ENCODE assay signal across 25 cellular contexts in the genomic region with DNA sequence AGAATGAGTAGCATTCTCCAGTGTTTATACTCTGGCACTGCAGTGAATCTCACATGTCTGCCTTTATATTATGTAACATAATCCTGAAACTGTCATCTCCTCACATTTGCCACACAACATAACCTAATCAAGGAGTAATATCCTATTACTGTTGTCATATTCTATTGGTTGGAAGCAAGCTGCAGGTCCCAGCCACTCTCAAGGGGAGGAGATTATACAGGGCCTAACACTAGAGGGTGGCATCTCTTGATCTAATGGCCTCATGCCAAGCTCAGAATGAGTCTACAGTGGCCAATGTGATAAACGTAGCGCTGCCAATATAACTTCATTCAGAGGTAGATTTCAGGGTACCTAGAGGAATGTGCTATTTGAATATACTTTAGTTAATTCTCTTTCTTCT.
DNase-seq lines count a peak whose midpoint lies in the region; ATAC-seq and TF ChIP-seq lines count a peak whose summit lies in the region.
"Had no signal": no experiment of that assay in that cellular context is flagged by ENCODE, and none has a peak within 500 bp of the region (broad histone marks: within the 10 kb centered on the region; RNA-seq: fewer than 3 reads in every experiment).

No MANE protein-coding gene starts in this region.

- no peaks in the 10 kb centered on the region for H3K27me3 Mint-ChIP-seq in endodermal cell (ENCODE audit: insufficient read depth)
- H3K27me3 Mint-ChIP-seq: CD4-positive, alpha-beta T cell; T-cell had no signal

- ATAC-seq in SK-N-SH treated with all-trans-retinoic acid at 6 μM for 48 hours = peak; percentile 76
- ATAC-seq in gastrocnemius medialis = no peak
- no peak for ATAC-seq in GM19455 (IDR thresholded peaks at IDR 0.05; ENCODE audit: unreplicated experiment)
- ATAC-seq: GM12878, T-cell had no signal

- peak; percentile 23 for DNase-seq in BE2C
- peak; percentile 70 for DNase-seq in NCI-H2029 (lab: John Stamatoyannopoulos, UW)
- peak; percentile 48 to 86 for DNase-seq in NCI-H524 (lab: John Stamatoyannopoulos, UW)
- no peak for DNase-seq in endodermal cell
- DNase-seq in gastrocnemius medialis = no peak
- no peak for DNase-seq in NCI-H446 treated with DMSO at 0.1 percent for 48 hours (lab: John Stamatoyannopoulos, UW)
- DNase-seq: CD4-positive, alpha-beta T cell; COR-L47; DMS 273 treated with DMSO at 0.1 percent for 48 hours; DMS79 treated with DMSO at 0.1 percent for 48 hours; H7; KBM-7; NCI-H1092; NCI-H1436; NCI-H187 treated with DMSO at 0.1 percent for 48 hours; NCI-H226; NCI-H526; NK-92 treated with Interleukin-12 subunit alpha and Interleukin-12 subunit beta, amount 100 ng/mL, for 24 hours; SHP77 treated with DMSO at 0.1 percent for 48 hours; T-cell had no signal

- intact Hi-C loops in gastrocnemius medialis (cut with DNase I; ENCODE audit: low total_unique reads) = no loop called here

- TF ChIP-seq POLR2A in gastrocnemius medialis (IDR thresholded peaks at IDR 0.05) = no peak

- in situ Hi-C loops in gastrocnemius medialis (cut with MboI; ENCODE audit: low sequenced_read_pairs in 4 of 4) = loop anchor here in 1 of 4 donors (25.0 kb wide), 1 partner anchor 372 kb away; no protein-coding TSS in a partner anchor

- H3K27ac Mint-ChIP-seq in endodermal cell = no peak overlapping the region
- H3K27ac Mint-ChIP-seq: CD4-positive, alpha-beta T cell; T-cell had no signal

- no peak overlapping the region for H3K4me3 Mint-ChIP-seq in endodermal cell
- H3K4me3 Mint-ChIP-seq: CD4-positive, alpha-beta T cell; T-cell had no signal

- H3K4me1 ChIP-seq in BE2C (no peaks in the 10 kb centered on the region), endodermal cell (ENCODE audit: control insufficient read depth, insufficient read depth, low read length) (no peaks in the 10 kb centered on the region), gastrocnemius medialis (no peaks in the 10 kb centered on the region)

- H3K4me1 Mint-ChIP-seq in endodermal cell = no peaks in the 10 kb centered on the region
- H3K4me1 Mint-ChIP-seq: T-cell had no signal

- H3K4me3 ChIP-seq in BE2C (ENCODE audit: low read depth, low read length) (no peak overlapping the region), endodermal cell (ENCODE audit: low read length) (no peak overlapping the region), gastrocnemius medialis (no peak overlapping the region)
- H3K4me3 ChIP-seq: BLaER1, GM12878 had no signal

- H3K27ac ChIP-seq in endodermal cell (ENCODE audit: low read depth, low read length) = no peak overlapping the region
- no peak overlapping the region for H3K27ac ChIP-seq in gastrocnemius medialis
- H3K27ac ChIP-seq: BLaER1, RWPE1 had no signal

- no peak overlapping the region for H3K9ac ChIP-seq in endodermal cell (ENCODE audit: extremely low read depth, low read length, poor library complexity, severe bottlenecking)
- H3K9ac ChIP-seq: BLaER1 had no signal

- H3K27me3 ChIP-seq in BE2C (no peaks in the 10 kb centered on the region), endodermal cell (ENCODE audit: control insufficient read depth, insufficient read depth, low read length, poor library complexity, severe bottlenecking) (no peaks in the 10 kb centered on the region), gastrocnemius medialis (no peaks in the 10 kb centered on the region)
- H3K27me3 ChIP-seq: BLaER1 had no signal

- peaks cover 9% of the 10 kb centered on the region for H3K9me3 Mint-ChIP-seq in endodermal cell
- H3K9me3 Mint-ChIP-seq: CD4-positive, alpha-beta T cell; T-cell had no signal

- H3K36me3 ChIP-seq in BE2C (no peaks in the 10 kb centered on the region), endodermal cell (ENCODE audit: control insufficient read depth, insufficient read depth, low read length) (no peaks in the 10 kb centered on the region), gastrocnemius medialis (no peaks in the 10 kb centered on the region)

- peaks cover 20% of the 10 kb centered on the region for H3K36me3 Mint-ChIP-seq in endodermal cell (ENCODE audit: low read depth)

- 100% methylated on average over 2 of the region's 2 CpGs; no CpG with 5 or more reads in 1 of the 2 experiments for WGBS in endodermal cell (ENCODE audit: insufficient coverage in 1 of 2, insufficient read length in 1 of 2), 2 experiments

- TF ChIP-seq CTCF in BE2C (IDR thresholded peaks at IDR 0.05; ENCODE audit: low read depth, low read length) = no peak
- no peak for TF ChIP-seq CTCF in endodermal cell (conservative IDR thresholded peaks at IDR 0.05)
- no peak for TF ChIP-seq CTCF in gastrocnemius medialis (IDR thresholded peaks at IDR 0.05 in 4 of 5, conservative IDR thresholded peaks at IDR 0.05 in 1 of 5)

- H3K9me3 ChIP-seq in BE2C (no peaks in the 10 kb centered on the region), endodermal cell (ENCODE audit: control insufficient read depth, low read length) (peaks cover 8% of the 10 kb centered on the region), gastrocnemius medialis (no peaks in the 10 kb centered on the region)

TF ChIP-seq in SK-N-SH treated with all-trans-retinoic acid at 6 μM for 48 hours, 23 proteins besides CTCF, POLR2A, EP300 and RAD21:
- TF ChIP-seq ISL1 (CRISPR knock-in tag; IDR thresholded peaks at IDR 0.05) = no peak
- TF ChIP-seq ESRRG (CRISPR knock-in tag; IDR thresholded peaks at IDR 0.05) = no peak
- TF ChIP-seq TCF4 (CRISPR knock-in tag; IDR thresholded peaks at IDR 0.05; ENCODE audit: borderline replicate concordance) = no peak
- no peak for TF ChIP-seq SNAI2 (CRISPR knock-in tag; IDR thresholded peaks at IDR 0.05)
TF ChIP-seq in SK-N-SH treated with all-trans-retinoic acid at 6 μM for 48 hours: peak in this region for 0.

Comparison
In these comparisons a context has a peak if more than half of its experiments do, and no peak if none do; other contexts are left out.
1. DNase-seq: peak in BE2C (single experiment), NCI-H2029 (single experiment) and NCI-H524 (2 of 2); none in endodermal cell (single experiment), gastrocnemius medialis (0 of 2) and NCI-H446 treated with DMSO at 0.1 percent for 48 hours (single experiment).